In the genomic region with DNA sequence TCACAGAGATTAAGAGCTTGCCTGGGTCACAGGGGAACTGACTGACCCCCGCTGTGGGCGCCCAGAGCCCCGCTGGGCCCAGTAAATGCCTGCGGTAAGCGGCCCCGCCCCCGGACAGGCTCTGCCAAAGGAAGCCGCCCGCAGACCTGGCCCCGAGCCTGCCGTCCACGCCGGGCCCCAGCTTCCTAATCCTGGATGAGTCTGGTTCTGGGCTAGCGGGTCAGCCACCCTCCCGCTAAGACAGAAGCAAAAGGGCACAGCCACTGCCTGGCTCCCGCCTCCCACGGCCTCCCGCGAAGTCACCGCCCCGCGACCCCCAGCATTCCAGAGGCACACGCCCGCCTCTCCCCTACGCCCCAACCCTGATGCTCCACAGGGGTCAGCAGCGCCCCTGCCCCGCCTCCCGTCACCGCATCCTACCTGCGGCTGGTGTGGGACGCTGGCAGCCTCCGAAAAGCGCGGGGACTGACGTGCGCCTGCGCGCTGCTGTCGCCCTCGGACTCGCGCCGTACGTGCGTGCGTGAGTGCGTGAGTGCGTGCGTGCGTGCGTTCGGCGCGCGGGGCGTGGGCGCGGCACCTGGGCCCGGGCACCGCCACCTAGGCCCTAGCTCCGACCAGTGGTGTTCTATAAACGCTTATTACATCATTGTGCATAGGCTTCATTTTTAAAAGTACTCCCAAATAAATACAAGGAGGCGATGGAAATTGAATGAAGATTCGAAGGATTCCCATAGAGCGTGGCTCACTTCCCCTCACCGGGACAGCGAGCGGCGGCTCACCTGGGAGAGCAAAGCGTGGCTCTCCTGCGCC, we compare ENCODE assay signal across 8 cellular contexts. TPM values are rescaled to one million over a fixed set of nuclear protein-coding genes. Genes with fewer than 3 reads are reported as not detected.
DNase-seq lines count a peak whose midpoint lies in the region; ATAC-seq and TF ChIP-seq lines count a peak whose summit lies in the region.

A gene with protein sequence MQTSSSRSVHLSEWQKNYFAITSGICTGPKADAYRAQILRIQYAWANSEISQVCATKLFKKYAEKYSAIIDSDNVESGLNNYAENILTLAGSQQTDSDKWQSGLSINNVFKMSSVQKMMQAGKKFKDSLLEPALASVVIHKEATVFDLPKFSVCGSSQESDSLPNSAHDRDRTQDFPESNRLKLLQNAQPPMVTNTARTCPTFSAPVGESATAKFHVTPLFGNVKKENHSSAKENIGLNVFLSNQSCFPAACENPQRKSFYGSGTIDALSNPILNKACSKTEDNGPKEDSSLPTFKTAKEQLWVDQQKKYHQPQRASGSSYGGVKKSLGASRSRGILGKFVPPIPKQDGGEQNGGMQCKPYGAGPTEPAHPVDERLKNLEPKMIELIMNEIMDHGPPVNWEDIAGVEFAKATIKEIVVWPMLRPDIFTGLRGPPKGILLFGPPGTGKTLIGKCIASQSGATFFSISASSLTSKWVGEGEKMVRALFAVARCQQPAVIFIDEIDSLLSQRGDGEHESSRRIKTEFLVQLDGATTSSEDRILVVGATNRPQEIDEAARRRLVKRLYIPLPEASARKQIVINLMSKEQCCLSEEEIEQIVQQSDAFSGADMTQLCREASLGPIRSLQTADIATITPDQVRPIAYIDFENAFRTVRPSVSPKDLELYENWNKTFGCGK (minus strand): TSS at position 470 of the 810 bp plus-strand sequence. CDS start 3,063 bp downstream, outside the sequence.

- peak within 1 kb of the TSS; percentile 90 for H3K4me3 ChIP-seq in AG04450 (ENCODE audit: low read depth, low read length)

- ATAC-seq in GM18870 (IDR thresholded peaks at IDR 0.05; ENCODE audit: unreplicated experiment) (peak; percentile 42), HG03103 (IDR thresholded peaks at IDR 0.05; ENCODE audit: low read depth, unreplicated experiment) (peak; percentile 81), activated B cell treated with CpG ODN at 0.5 μM for 24 hours (ENCODE audit: low read depth) (peak; percentile 97)

- H3K9me3 ChIP-seq in AG04450 (ENCODE audit: control insufficient read depth, insufficient read depth, low read length), result peaks cover 7% of the 10 kb centered on the region; the same call in 1 of the 2 replicates

- TF ChIP-seq CTCF in AG04450 (IDR thresholded peaks at IDR 0.05; ENCODE audit: low read depth, low read length) (no peak), activated B cell treated with CpG ODN at 0.5 μM for 24 hours (IDR thresholded peaks at IDR 0.05) (no peak)

- intact Hi-C loops in activated B cell treated with CpG ODN at 0.5 μM for 24 hours (cut with micrococcal nuclease), result loop anchor here (1.0 kb wide), 2 partner anchors 302 to 308 kb away; no protein-coding TSS in a partner anchor

- POLR2A ChIA-PET in AG04450 (lab: Yijun Ruan, JAX) (no interaction called here), activated B cell treated with CpG ODN at 0.5 μM for 24 hours (lab: Charles Lee) (interaction anchor here (0.8 to 1.0 kb wide), 2 partner anchors 39 to 382 kb away, joined by 3 to 4 read pairs; no protein-coding TSS in a partner anchor)

- peak within 1 kb of the TSS; percentile 89 for H3K27ac Mint-ChIP-seq in activated B cell treated with CpG ODN at 0.5 μM for 24 hours

- DNase-seq in AG04450 (ENCODE audit: low read depth, low spot score) (peak; percentile 24), NCI-H2171 (lab: John Stamatoyannopoulos, UW) (peak; percentile 86), activated B cell treated with CpG ODN at 0.5 μM for 24 hours (peak; percentile 82), caudate nucleus (lab: John Stamatoyannopoulos, UW) (peak in 58 of 61 donors; percentile 5 to 88 (median 66)), iris pigment epithelial cell (ENCODE audit: low read depth) (peak; percentile 77)
- peak; percentile 82 for DNase-seq in stimulated activated CD4-positive, alpha-beta T cell treated with anti-CD3 and anti-CD28 coated beads, Interleukin-12 subunit alpha, Interleukin-12 subunit beta, amount 100 ng/mL, for 4 hours

- H3K27ac ChIP-seq in AG04450 (ENCODE audit: low read depth, low read length) (peak within 1 kb of the TSS; percentile 39), caudate nucleus (ENCODE audit: low read depth, low read length) (peak within 1 kb of the TSS; percentile 72)

- peaks cover 2% of the 10 kb centered on the region for H3K27me3 ChIP-seq in AG04450 (ENCODE audit: control insufficient read depth, insufficient read depth, low read length)

- peaks cover 24% of the 10 kb centered on the region for H3K4me1 Mint-ChIP-seq in activated B cell treated with CpG ODN at 0.5 μM for 24 hours

- H3K4me3 Mint-ChIP-seq in activated B cell treated with CpG ODN at 0.5 μM for 24 hours, result peak within 1 kb of the TSS; percentile 91

- no peaks in the 10 kb centered on the region for H3K27me3 Mint-ChIP-seq in activated B cell treated with CpG ODN at 0.5 μM for 24 hours

- no peaks in the 10 kb centered on the region for H3K9me3 Mint-ChIP-seq in activated B cell treated with CpG ODN at 0.5 μM for 24 hours

- CTCF ChIA-PET in AG04450 (lab: Charles Lee), result interaction anchor here (1.0 to 6.9 kb wide), 4 partner anchors 18 to 711 kb away, joined by 5 to 34 read pairs (median 6); no protein-coding TSS in a partner anchor
- CTCF ChIA-PET in activated B cell treated with CpG ODN at 0.5 μM for 24 hours (lab: Charles Lee), result interaction anchor here (0.7 to 1.6 kb wide), 3 partner anchors 18 to 307 kb away, joined by 3 to 5 read pairs (median 3); no protein-coding TSS in a partner anchor

- peaks cover 25% of the 10 kb centered on the region for H3K36me3 Mint-ChIP-seq in activated B cell treated with CpG ODN at 0.5 μM for 24 hours (ENCODE audit: low read depth)

RNA-seq across cellular contexts. Expression of the gene that starts here (rescaled TPM):
- polyA plus RNA-seq in AG04450 (2011; rRNA removed), result 7.1 and 9.5 TPM in 2 replicates
- polyA minus RNA-seq in AG04450 (2011; rRNA and poly(A)+ RNA removed), result 8.9 and 9.3 TPM in 2 replicates
- 13.2 and 15.4 TPM in 2 replicates for total RNA-seq in activated B cell treated with CpG ODN at 0.5 μM for 24 hours

Comparison
In these comparisons a context has a peak if more than half of its experiments do, and no peak if none do; other contexts are left out.
1. Peak in every context shown above with its lines: DNase-seq, ATAC-seq, H3K4me3 ChIP-seq and H3K27ac ChIP-seq.
2. DNase-seq: peak in every context shown above with its lines; median percentile 86 in NCI-H2171; 82 in activated B cell treated with CpG ODN at 0.5 μM for 24 hours; 82 in stimulated activated CD4-positive, alpha-beta T cell treated with anti-CD3 and anti-CD28 coated beads, Interleukin-12 subunit alpha, Interleukin-12 subunit beta, amount 100 ng/mL, for 4 hours; 77 in iris pigment epithelial cell; 66 in caudate nucleus; 24 in AG04450.
3. ATAC-seq: peak in every context shown above with its lines; median percentile 97 in activated B cell treated with CpG ODN at 0.5 μM for 24 hours; 81 in HG03103; 42 in GM18870.